ENCODE assay signal across 8 cellular contexts in the genomic region with DNA sequence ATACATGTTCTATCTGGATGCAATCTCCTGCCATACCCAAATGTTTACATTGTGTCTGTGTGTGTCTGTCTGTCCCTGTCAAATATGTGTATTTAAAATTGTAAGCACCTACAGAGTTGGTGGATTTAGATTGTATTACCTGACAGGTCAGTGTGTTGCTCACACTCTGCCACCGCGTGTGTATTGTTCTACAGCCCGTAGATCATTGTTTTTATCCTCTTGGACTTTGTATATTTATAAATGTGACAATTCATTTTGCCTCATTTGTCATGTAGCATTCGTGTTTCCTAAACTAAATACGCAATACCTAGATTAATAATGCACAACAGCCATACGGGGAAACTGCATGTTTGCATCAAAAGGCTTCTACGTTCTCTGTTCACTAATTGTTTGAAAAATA. TPM values are rescaled to one million over a fixed set of nuclear protein-coding genes. Genes with fewer than 3 reads are reported as not detected.
DNase-seq lines count a peak whose midpoint lies in the region; ATAC-seq and TF ChIP-seq lines count a peak whose summit lies in the region.

No MANE protein-coding gene starts in this region.

- ATAC-seq in HG02938 (IDR thresholded peaks at IDR 0.05; ENCODE audit: unreplicated experiment), result peak; percentile 2
- ATAC-seq in mucosa of descending colon, result peak; percentile 14
- no peak for ATAC-seq in HG03095 (IDR thresholded peaks at IDR 0.05; ENCODE audit: unreplicated experiment)
- no peak for ATAC-seq in HG03520 (IDR thresholded peaks at IDR 0.05; ENCODE audit: unreplicated experiment)

- peak overlapping the region; percentile 86 for H3K4me3 ChIP-seq in ACC112 (ENCODE audit: low read depth, low read length)
- H3K4me3 ChIP-seq in breast epithelium, result peak overlapping the region; percentile 62 to 76 (median 66)
- H3K4me3 ChIP-seq in mucosa of descending colon, result peak overlapping the region; percentile 52

- H3K9me3 ChIP-seq in breast epithelium (no peaks in the 10 kb centered on the region), mucosa of descending colon (no peaks in the 10 kb centered on the region)

- no peak for TF ChIP-seq CTCF in breast epithelium (IDR thresholded peaks at IDR 0.05)
- TF ChIP-seq CTCF in mucosa of descending colon (IDR thresholded peaks at IDR 0.05), result no peak

- no peak for DNase-seq in breast epithelium (ENCODE audit: low spot score in 2 of 2)
- peak in 1 of 3 donors; percentile 40 for DNase-seq in mucosa of descending colon
- no peak for DNase-seq in nucleus accumbens (lab: John Stamatoyannopoulos, UW)
- DNase-seq in NCI-H2029 (lab: John Stamatoyannopoulos, UW), result no peak

- H3K36me3 ChIP-seq in ACC112 (ENCODE audit: insufficient read depth, low read length) (no peaks in the 10 kb centered on the region), breast epithelium (no peaks in the 10 kb centered on the region), mucosa of descending colon (ENCODE audit: low read depth) (no peaks in the 10 kb centered on the region)

- H3K27ac ChIP-seq in ACC112 (ENCODE audit: low read depth, low read length) (no peak overlapping the region; the same call in 1 of the 2 replicates), breast epithelium (peak overlapping the region; percentile 89 to 93)

- H3K4me1 ChIP-seq in ACC112 (ENCODE audit: control insufficient read depth, insufficient read depth, low read length, unreplicated experiment), result peaks cover 7% of the 10 kb centered on the region
- H3K4me1 ChIP-seq in breast epithelium, result no peaks in the 10 kb centered on the region
- peaks cover 38% of the 10 kb centered on the region for H3K4me1 ChIP-seq in mucosa of descending colon (ENCODE audit: low read depth)

- H3K79me2 ChIP-seq in ACC112 (ENCODE audit: control insufficient read depth, insufficient read depth, low read length, unreplicated experiment), result no peaks in the 10 kb centered on the region

- peak overlapping the region; percentile 81 for H2AFZ ChIP-seq in ACC112 (ENCODE audit: low read length, unreplicated experiment)

- H3K27me3 ChIP-seq in ACC112 (ENCODE audit: insufficient read depth, low read length) (no peaks in the 10 kb centered on the region), breast epithelium (no peaks in the 10 kb centered on the region)

- intact Hi-C loops in breast epithelium (cut with DNase I; ENCODE audit: low total_unique reads), result no loop called here
- intact Hi-C loops in mucosa of descending colon (cut with DNase I, micrococcal nuclease), result no loop called here

- TF ChIP-seq POLR2A in breast epithelium (IDR thresholded peaks at IDR 0.05), result no peak

RNA-seq across cellular contexts. Expression of gene ALG14, which starts 0.6 kb away (rescaled TPM):
- total RNA-seq in breast epithelium, result 1 to 10 TPM; 1.2 to 1.6 (median 1.4) TPM
- 10 to 100 TPM in 2 of 3 donors, 1 to 10 TPM in 1; 5.9 to 16.8 (median 11.4) TPM for total RNA-seq in mucosa of descending colon

RNA-seq across cellular contexts. Expression of gene TLCD4, which starts 45.0 kb away (rescaled TPM):
- total RNA-seq in breast epithelium, result 10 to 100 TPM in 1 of 3 donors, 1 to 10 TPM in 2; 5.9 to 22.4 (median 6.9) TPM
- total RNA-seq in mucosa of descending colon, result 10 to 100 TPM; 53.4 to 77.3 (median 55.1) TPM

Comparison
In these comparisons a context has a peak if more than half of its experiments do, and no peak if none do; other contexts are left out.
1. ATAC-seq: peak in HG02938 (single experiment) and mucosa of descending colon (single experiment); none in HG03095 (single experiment) and HG03520 (single experiment).
2. Peak in every context shown above with its lines, with median percentiles within 50 percentile points of each other: H3K4me3 ChIP-seq.